ENCODE assay signal across 8 cellular contexts in the genomic region with DNA sequence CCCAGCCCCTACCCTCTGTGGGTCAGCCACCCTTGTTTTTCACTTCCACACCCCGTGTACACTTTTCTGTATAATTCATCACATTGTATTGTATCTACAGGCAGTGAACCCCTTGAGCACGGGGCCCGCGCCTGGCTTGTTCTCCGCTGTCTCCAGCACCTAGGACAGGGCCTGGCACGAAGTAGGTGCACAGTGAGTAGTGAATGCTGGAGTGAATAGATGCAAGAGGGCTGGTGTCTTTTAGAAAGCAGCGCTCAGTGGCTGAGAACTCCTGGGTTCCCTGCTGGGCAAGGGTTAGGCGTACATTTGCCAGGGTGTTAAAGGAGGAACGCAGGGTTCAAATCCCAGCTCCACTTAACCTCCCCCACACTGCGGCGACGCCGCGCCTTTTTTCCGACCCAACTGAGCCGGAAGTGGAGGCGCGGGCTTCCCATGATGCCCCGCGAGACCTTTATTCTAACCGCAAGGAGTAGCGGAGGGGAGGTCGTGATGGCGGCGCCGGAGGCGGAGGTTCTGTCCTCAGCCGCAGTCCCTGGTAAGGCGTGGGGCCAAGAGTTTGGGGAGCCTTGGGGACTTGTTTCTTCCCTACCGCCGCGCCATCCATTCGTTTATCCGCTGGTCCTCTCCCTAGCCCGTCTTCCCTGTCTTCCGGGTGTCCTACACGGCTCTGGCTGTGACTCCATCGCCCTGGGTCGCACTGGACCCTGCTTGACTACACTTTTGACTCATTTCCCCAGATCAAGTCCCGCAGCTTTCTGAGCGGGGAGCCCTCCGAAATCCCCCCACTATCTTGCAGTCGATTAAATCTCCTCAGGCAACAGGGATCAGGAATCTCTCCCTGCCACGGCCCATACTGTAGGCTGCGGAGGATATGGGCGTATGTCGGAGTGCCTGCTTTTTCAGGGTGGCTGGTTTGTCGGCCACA. TPM values are rescaled to one million over a fixed set of nuclear protein-coding genes. Genes with fewer than 3 reads are reported as not detected.
DNase-seq lines count a peak whose midpoint lies in the region; ATAC-seq and TF ChIP-seq lines count a peak whose summit lies in the region.

A gene with protein sequence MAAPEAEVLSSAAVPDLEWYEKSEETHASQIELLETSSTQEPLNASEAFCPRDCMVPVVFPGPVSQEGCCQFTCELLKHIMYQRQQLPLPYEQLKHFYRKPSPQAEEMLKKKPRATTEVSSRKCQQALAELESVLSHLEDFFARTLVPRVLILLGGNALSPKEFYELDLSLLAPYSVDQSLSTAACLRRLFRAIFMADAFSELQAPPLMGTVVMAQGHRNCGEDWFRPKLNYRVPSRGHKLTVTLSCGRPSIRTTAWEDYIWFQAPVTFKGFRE (plus strand): TSS at position 454 of the 925 bp plus-strand sequence. CDS start 36 bp downstream, at position 490.

- no peaks in the 10 kb centered on the region for H3K27me3 ChIP-seq in liver (ENCODE audit: control insufficient read depth in 4 of 4, insufficient read depth in 4 of 4, low read length in 3 of 4)

- peak within 1 kb of the TSS; percentile 54 to 98 (median 85) for H3K4me3 ChIP-seq in liver (ENCODE audit: low read depth in 1 of 3, low read length in 3 of 3)

- ATAC-seq in GM19395 (IDR thresholded peaks at IDR 0.05; ENCODE audit: unreplicated experiment) (peak; percentile 86), HG03571 (IDR thresholded peaks at IDR 0.05; ENCODE audit: unreplicated experiment) (peak; percentile 67)

- H3K36me3 ChIP-seq in liver (ENCODE audit: control insufficient read depth in 4 of 4, insufficient read depth in 3 of 4, low read depth in 1 of 4, low read length in 3 of 4), result peaks cover 13 to 16% (median 14%) of the 10 kb centered on the region in 4 donors

- peaks cover 2 to 12% (median 9%) of the 10 kb centered on the region in 4 donors for H3K4me1 ChIP-seq in liver (ENCODE audit: control insufficient read depth in 4 of 4, insufficient read depth in 4 of 4, low read length in 3 of 4)

- no peak for TF ChIP-seq CTCF in liver (IDR thresholded peaks at IDR 0.05; ENCODE audit: low read depth, low read length, missing input control)

- peak in 1 of 2 donors; percentile 19 for TF ChIP-seq RAD21 in liver (IDR thresholded peaks at IDR 0.05)

- H3K9ac ChIP-seq in liver (ENCODE audit: low read depth in 1 of 2, low read length in 2 of 2), result peak within 1 kb of the TSS; percentile 64 to 66

- no peaks in the 10 kb centered on the region for H3K9me3 ChIP-seq in liver (ENCODE audit: control insufficient read depth in 4 of 4, low read length in 3 of 4)

- H3K27ac ChIP-seq in liver (ENCODE audit: low read depth in 1 of 2, low read length in 2 of 2), result peak within 1 kb of the TSS; percentile 14 to 64

- DNase-seq in C1 segment of cervical spinal cord (lab: John Stamatoyannopoulos, UW), result peak; percentile 52 to 87 (median 73)
- peak; percentile 84 for DNase-seq in NCI-H774 (lab: John Stamatoyannopoulos, UW)
- peak; percentile 79 to 83 for DNase-seq in activated CD4-positive, alpha-beta T cell treated with anti-CD3 and anti-CD28 coated beads, Interleukin-2, amount 50 U/mL, for 4 hours
- peak; percentile 79 for DNase-seq in dermis blood vessel endothelial cell
- peak; percentile 87 for DNase-seq in stimulated activated CD4-positive, alpha-beta T cell treated with anti-CD3 and anti-CD28 coated beads, Interleukin-4, amount 100 ng/mL, for 1 hour

- 6% methylated on average over 48 of the region's 48 CpGs for WGBS in liver

TF ChIP-seq in liver, 16 proteins besides CTCF, POLR2A, EP300 and RAD21:
- TF ChIP-seq TAF1 (conservative IDR thresholded peaks at IDR 0.05) (peak; percentile 22), NR2F2 (IDR thresholded peaks at IDR 0.05) (peak; percentile 33), FOXA1 (IDR thresholded peaks at IDR 0.05) (no peak), GABPA (IDR thresholded peaks at IDR 0.05 in 1 of 2, conservative IDR thresholded peaks at IDR 0.05 in 1 of 2) (peak; percentile 56 to 92), FOXA2 (IDR thresholded peaks at IDR 0.05) (no peak), HNF4G (IDR thresholded peaks at IDR 0.05) (no peak), RXRA (IDR thresholded peaks at IDR 0.05) (peak; percentile 32 to 38), HNF4A (conservative IDR thresholded peaks at IDR 0.05) (peak; percentile 29 to 47), JUND (IDR thresholded peaks at IDR 0.05) (peak in 1 of 2 donors; percentile 10), SP1 (IDR thresholded peaks at IDR 0.05) (peak; percentile 68), YY1 (IDR thresholded peaks at IDR 0.05) (peak; percentile 97), EGR1 (IDR thresholded peaks at IDR 0.05; ENCODE audit: low read depth in 2 of 2) (peak; percentile 45 to 56)
- TF ChIP-seq, protein P1, sequence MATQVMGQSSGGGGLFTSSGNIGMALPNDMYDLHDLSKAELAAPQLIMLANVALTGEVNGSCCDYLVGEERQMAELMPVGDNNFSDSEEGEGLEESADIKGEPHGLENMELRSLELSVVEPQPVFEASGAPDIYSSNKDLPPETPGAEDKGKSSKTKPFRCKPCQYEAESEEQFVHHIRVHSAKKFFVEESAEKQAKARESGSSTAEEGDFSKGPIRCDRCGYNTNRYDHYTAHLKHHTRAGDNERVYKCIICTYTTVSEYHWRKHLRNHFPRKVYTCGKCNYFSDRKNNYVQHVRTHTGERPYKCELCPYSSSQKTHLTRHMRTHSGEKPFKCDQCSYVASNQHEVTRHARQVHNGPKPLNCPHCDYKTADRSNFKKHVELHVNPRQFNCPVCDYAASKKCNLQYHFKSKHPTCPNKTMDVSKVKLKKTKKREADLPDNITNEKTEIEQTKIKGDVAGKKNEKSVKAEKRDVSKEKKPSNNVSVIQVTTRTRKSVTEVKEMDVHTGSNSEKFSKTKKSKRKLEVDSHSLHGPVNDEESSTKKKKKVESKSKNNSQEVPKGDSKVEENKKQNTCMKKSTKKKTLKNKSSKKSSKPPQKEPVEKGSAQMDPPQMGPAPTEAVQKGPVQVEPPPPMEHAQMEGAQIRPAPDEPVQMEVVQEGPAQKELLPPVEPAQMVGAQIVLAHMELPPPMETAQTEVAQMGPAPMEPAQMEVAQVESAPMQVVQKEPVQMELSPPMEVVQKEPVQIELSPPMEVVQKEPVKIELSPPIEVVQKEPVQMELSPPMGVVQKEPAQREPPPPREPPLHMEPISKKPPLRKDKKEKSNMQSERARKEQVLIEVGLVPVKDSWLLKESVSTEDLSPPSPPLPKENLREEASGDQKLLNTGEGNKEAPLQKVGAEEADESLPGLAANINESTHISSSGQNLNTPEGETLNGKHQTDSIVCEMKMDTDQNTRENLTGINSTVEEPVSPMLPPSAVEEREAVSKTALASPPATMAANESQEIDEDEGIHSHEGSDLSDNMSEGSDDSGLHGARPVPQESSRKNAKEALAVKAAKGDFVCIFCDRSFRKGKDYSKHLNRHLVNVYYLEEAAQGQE (IDR thresholded peaks at IDR 0.05), result peak; percentile 94
- TF ChIP-seq, protein P2, sequence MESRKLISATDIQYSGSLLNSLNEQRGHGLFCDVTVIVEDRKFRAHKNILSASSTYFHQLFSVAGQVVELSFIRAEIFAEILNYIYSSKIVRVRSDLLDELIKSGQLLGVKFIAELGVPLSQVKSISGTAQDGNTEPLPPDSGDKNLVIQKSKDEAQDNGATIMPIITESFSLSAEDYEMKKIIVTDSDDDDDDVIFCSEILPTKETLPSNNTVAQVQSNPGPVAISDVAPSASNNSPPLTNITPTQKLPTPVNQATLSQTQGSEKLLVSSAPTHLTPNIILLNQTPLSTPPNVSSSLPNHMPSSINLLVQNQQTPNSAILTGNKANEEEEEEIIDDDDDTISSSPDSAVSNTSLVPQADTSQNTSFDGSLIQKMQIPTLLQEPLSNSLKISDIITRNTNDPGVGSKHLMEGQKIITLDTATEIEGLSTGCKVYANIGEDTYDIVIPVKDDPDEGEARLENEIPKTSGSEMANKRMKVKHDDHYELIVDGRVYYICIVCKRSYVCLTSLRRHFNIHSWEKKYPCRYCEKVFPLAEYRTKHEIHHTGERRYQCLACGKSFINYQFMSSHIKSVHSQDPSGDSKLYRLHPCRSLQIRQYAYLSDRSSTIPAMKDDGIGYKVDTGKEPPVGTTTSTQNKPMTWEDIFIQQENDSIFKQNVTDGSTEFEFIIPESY (IDR thresholded peaks at IDR 0.05), result peak; percentile 76
- TF ChIP-seq, protein P3, sequence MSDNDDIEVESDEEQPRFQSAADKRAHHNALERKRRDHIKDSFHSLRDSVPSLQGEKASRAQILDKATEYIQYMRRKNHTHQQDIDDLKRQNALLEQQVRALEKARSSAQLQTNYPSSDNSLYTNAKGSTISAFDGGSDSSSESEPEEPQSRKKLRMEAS (IDR thresholded peaks at IDR 0.05), result no peak
- TF ChIP-seq, protein P4, sequence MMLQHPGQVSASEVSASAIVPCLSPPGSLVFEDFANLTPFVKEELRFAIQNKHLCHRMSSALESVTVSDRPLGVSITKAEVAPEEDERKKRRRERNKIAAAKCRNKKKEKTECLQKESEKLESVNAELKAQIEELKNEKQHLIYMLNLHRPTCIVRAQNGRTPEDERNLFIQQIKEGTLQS (IDR thresholded peaks at IDR 0.05), result no peak

RNA-seq across cellular contexts. Expression of the gene that starts here (rescaled TPM):
- 38.5 and 51.9 TPM in 2 replicates for total RNA-seq in dermis blood vessel endothelial cell
- 10 to 100 TPM; 11.2 to 16.9 TPM for total RNA-seq in liver
- 10 to 100 TPM; 15.2 to 17.3 TPM for polyA plus RNA-seq in liver

Comparison
In these comparisons a context has a peak if more than half of its experiments do, and no peak if none do; other contexts are left out.
1. Peak in every context shown above with its lines: DNase-seq, ATAC-seq, H3K4me3 ChIP-seq and H3K27ac ChIP-seq.